In genomic region chr7:99359465-99360154, GRCh38 we compare ENCODE assay signal across 16 cellular contexts. TPM values are rescaled to one million over a fixed set of nuclear protein-coding genes. Genes with fewer than 3 reads are reported as not detected.
DNase-seq lines count a peak whose midpoint lies in the region; ATAC-seq and TF ChIP-seq lines count a peak whose summit lies in the region.
"Had no signal": no experiment of that assay in that cellular context is flagged by ENCODE, and none has a peak within 500 bp of the region (broad histone marks: within the 10 kb centered on the region; RNA-seq: fewer than 3 reads in every experiment).

No MANE protein-coding gene starts in this region.

- H4K20me1 ChIP-seq in GM23338 (replicated peaks; ENCODE audit: insufficient read depth) = 0 out of 2 replicates have a peak, but pooled peaks cover 5% of the 10 kb centered on the region

- 0 out of 2 replicates have a peak, but pooled peaks cover 2% of the 10 kb centered on the region for H3F3A ChIP-seq in GM23338 (replicated peaks; ENCODE audit: low read depth)

- H3K9me3 ChIP-seq in WERI-Rb-1 (ENCODE audit: severe bottlenecking) (no peaks in the 10 kb centered on the region), iPS-18c (ENCODE audit: control insufficient read depth, insufficient read depth, low read length) (no peaks in the 10 kb centered on the region)

- H3K27ac Mint-ChIP-seq in GM23338 = 0 out of 2 replicates have a peak overlapping the region, but pooled peaks have one; percentile 44
- no peak overlapping the region for H3K27ac Mint-ChIP-seq in effector memory CD8-positive, alpha-beta T cell

- H3K4me1 ChIP-seq in GM23338 (ENCODE audit: insufficient read depth) = no peaks in the 10 kb centered on the region

- no peak overlapping the region for H3K4me3 Mint-ChIP-seq in GM23338
- H3K4me3 Mint-ChIP-seq in effector memory CD8-positive, alpha-beta T cell = no peak overlapping the region
- H3K4me3 Mint-ChIP-seq: CD14-positive monocyte had no signal

- no peaks in the 10 kb centered on the region for H3K9me3 Mint-ChIP-seq in GM23338
- no peaks in the 10 kb centered on the region for H3K9me3 Mint-ChIP-seq in effector memory CD8-positive, alpha-beta T cell
- H3K9me3 Mint-ChIP-seq: CD14-positive monocyte had no signal

- H3K36me3 Mint-ChIP-seq in GM23338 (ENCODE audit: low read depth) = peaks cover 53% of the 10 kb centered on the region
- H3K36me3 Mint-ChIP-seq in effector memory CD8-positive, alpha-beta T cell (ENCODE audit: insufficient read depth) = peaks cover 96% of the 10 kb centered on the region

- H3K4me1 Mint-ChIP-seq in GM23338 = 0 out of 3 replicates have a peak, but pooled peaks cover 6% of the 10 kb centered on the region
- H3K4me1 Mint-ChIP-seq in effector memory CD8-positive, alpha-beta T cell (ENCODE audit: low read depth in 2 of 2) = peaks cover 0 to 6% of the 10 kb centered on the region in 2 donors
- H3K4me1 Mint-ChIP-seq: CD14-positive monocyte had no signal

- H3K4me3 ChIP-seq in GM23338 = no peak overlapping the region
- no peak overlapping the region for H3K4me3 ChIP-seq in WERI-Rb-1 (ENCODE audit: low read depth, low read length)
- H3K4me3 ChIP-seq in iPS-18c (ENCODE audit: insufficient read depth, low read depth, low read length) = peak overlapping the region; percentile 11; the same call in 1 of the 2 replicates

- no peaks in the 10 kb centered on the region for H3K9me2 ChIP-seq in GM23338 (ENCODE audit: insufficient read depth)

- H2AFZ ChIP-seq in GM23338 = no peak overlapping the region

- H3K27me3 Mint-ChIP-seq in GM23338 (ENCODE audit: insufficient read depth, low read depth, poor library complexity) = peaks cover 10% of the 10 kb centered on the region
- no peaks in the 10 kb centered on the region for H3K27me3 Mint-ChIP-seq in effector memory CD8-positive, alpha-beta T cell

- intact Hi-C loops in posterior vena cava (cut with DNase I) = no loop called here

- no peaks in the 10 kb centered on the region for H3K79me2 ChIP-seq in GM23338 (replicated peaks; ENCODE audit: insufficient read depth)

- TF ChIP-seq CTCF in GM23338 (conservative IDR thresholded peaks at IDR 0.05; ENCODE audit: low read depth in 2 of 2) = peak in 1 of 2 experiments; percentile 57; a peak in 2 of 4 replicates
- TF ChIP-seq CTCF in WERI-Rb-1 (IDR thresholded peaks at IDR 0.05; ENCODE audit: low read depth, low read length) = peak; percentile 38; the same call in 1 of the 2 replicates

- H3K27me3 ChIP-seq in GM23338 (ENCODE audit: insufficient read depth) (no peaks in the 10 kb centered on the region), WERI-Rb-1 (ENCODE audit: insufficient read depth, low read depth, severe bottlenecking) (no peaks in the 10 kb centered on the region)

- H3K27ac ChIP-seq in GM23338 (ENCODE audit: low read depth) (no peak overlapping the region; the same call in 1 of the 2 replicates), WERI-Rb-1 (no peak overlapping the region)
- H3K27ac ChIP-seq: KMS-11 had no signal

- ATAC-seq in GM23338 (peak; percentile 96), GM18870 (IDR thresholded peaks at IDR 0.05; ENCODE audit: unreplicated experiment) (no peak), HG03175 (IDR thresholded peaks at IDR 0.05; ENCODE audit: unreplicated experiment) (no peak)
- ATAC-seq in effector memory CD8-positive, alpha-beta T cell (replicated peaks) = no peak
- ATAC-seq: HepG2 had no signal

- H3K36me3 ChIP-seq in GM23338 (ENCODE audit: insufficient read depth) = peaks cover 17% of the 10 kb centered on the region
- peaks cover 73% of the 10 kb centered on the region for H3K36me3 ChIP-seq in WERI-Rb-1

- H3K4me2 ChIP-seq in GM23338 = no peak overlapping the region
- H3K4me2 ChIP-seq: KMS-11 had no signal

- DNase-seq in GM23338 (ENCODE audit: low spot score) = peak; percentile 69
- DNase-seq in WERI-Rb-1 = peak; percentile 27
- DNase-seq in posterior vena cava (ENCODE audit: low spot score) = peak; percentile 66
- DNase-seq in GM03348 (ENCODE audit: low spot score) = no peak
- no peak for DNase-seq in effector memory CD8-positive, alpha-beta T cell
- DNase-seq: DMS53, NCI-H1436, NCI-H2029, NCI-H2171, NCI-H748 treated with DMSO at 0.1 percent for 48 hours had no signal

TF ChIP-seq in GM23338, 12 proteins besides CTCF, POLR2A, EP300 and RAD21 (continues in another document):
- no peak for TF ChIP-seq JUNB (IDR thresholded peaks at IDR 0.05; ENCODE audit: unreplicated experiment)
- TF ChIP-seq ZNF462 (CRISPR knock-in tag; IDR thresholded peaks at IDR 0.05) = no peak

RNA-seq across cellular contexts. Expression of gene ARPC1B, which starts 14.9 kb away (rescaled TPM):
- 93.2 and 132 TPM in 2 replicates for total RNA-seq in GM23338 (2014; rRNA removed; shearing (Covaris generic))
- polyA plus RNA-seq in GM23338 (2016; fragmentation: Nextera tagmentation; extraction: Ambion mirVana) = 89.7 and 101 TPM in 2 replicates
- 100 to 1,000 TPM; 102 to 144 TPM for total RNA-seq in posterior vena cava

RNA-seq across cellular contexts. Expression of gene ARPC1A, which starts 33.9 kb away (rescaled TPM):
- total RNA-seq in GM23338 (2014; rRNA removed; shearing (Covaris generic)) = 108 and 168 TPM in 2 replicates
- 210 and 246 TPM in 2 replicates for polyA plus RNA-seq in GM23338 (2016; fragmentation: Nextera tagmentation; extraction: Ambion mirVana)
- 10 to 100 TPM; 74.4 to 85.5 TPM for total RNA-seq in posterior vena cava

RNA-seq across cellular contexts. Expression of gene PDAP1, which starts 48.8 kb away (rescaled TPM):
- total RNA-seq in GM23338 (2014; rRNA removed; shearing (Covaris generic)) = 93.1 and 125 TPM in 2 replicates
- polyA plus RNA-seq in GM23338 (2016; fragmentation: Nextera tagmentation; extraction: Ambion mirVana) = 134 and 205 TPM in 2 replicates
- total RNA-seq in posterior vena cava = 10 to 100 TPM; 84.1 to 95.6 TPM

RNA-seq across cellular contexts. Expression of gene BUD31, which starts 49.2 kb away (rescaled TPM):
- total RNA-seq in GM23338 (2014; rRNA removed; shearing (Covaris generic)) = 77.1 and 98.5 TPM in 2 replicates
- polyA plus RNA-seq in GM23338 (2016; fragmentation: Nextera tagmentation; extraction: Ambion mirVana) = 227 and 247 TPM in 2 replicates
- total RNA-seq in posterior vena cava = 10 to 100 TPM; 48.2 to 57.1 TPM

Comparison
In these comparisons a context has a peak if more than half of its experiments do, and no peak if none do; other contexts are left out.
1. DNase-seq: peak in GM23338 (single experiment), WERI-Rb-1 (single experiment) and posterior vena cava (single experiment); none in GM03348 (single experiment) and effector memory CD8-positive, alpha-beta T cell (0 of 3).